Comparison of ENCODE assay signal across 27 cellular contexts in the genomic region with DNA sequence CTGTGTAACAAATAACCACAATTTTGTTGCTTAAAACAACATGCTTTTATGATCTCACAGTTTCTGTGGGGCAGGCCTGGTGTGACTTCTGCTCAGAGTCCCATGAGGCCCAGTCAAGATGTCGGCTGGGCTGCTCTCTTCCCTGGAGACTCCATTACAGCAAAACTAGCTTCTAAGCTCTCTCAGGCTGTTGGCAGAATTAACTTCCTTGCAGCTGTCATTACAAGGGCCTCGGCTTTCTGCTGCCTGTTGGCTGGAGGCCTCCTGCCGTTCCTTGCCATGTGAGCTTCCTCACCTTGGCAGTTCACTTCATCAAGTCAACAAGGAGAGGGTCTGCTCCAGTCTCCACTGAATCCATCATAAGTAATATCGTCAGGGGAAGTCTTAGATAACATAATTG.
"Had no signal": no experiment of that assay in that cellular context is flagged by ENCODE, and none has a peak within 500 bp of the region (broad histone marks: within the 10 kb centered on the region; RNA-seq: fewer than 3 reads in every experiment).

No MANE protein-coding gene starts in this region.

- H3K36me3 ChIP-seq: heart right ventricle, lower lobe of right lung, thyroid gland, upper lobe of right lung had no signal

- H3K9me3 ChIP-seq: thyroid gland had no signal

- H3K4me3 ChIP-seq: heart right ventricle, lower lobe of right lung, thyroid gland, upper lobe of right lung had no signal

- FAIRE-seq: endothelial cell of umbilical vein, small intestine had no signal

- H3K27me3 Mint-ChIP-seq: activated CD4-positive, alpha-beta T cell treated with anti-CD3 and anti-CD28 coated beads, Interleukin-2, amount 10 ng/mL, durations not matched to agents 7 days and 5 days; activated CD8-positive, alpha-beta T cell treated with anti-CD3 and anti-CD28 coated beads for 36 hours; activated naive CD4-positive, alpha-beta T cell treated with anti-CD3 and anti-CD28 coated beads, Interleukin-2, amount 50 U/mL, for 24 hours; activated naive CD8-positive, alpha-beta T cell treated with anti-CD3 and anti-CD28 coated beads, Interleukin-2, amount 50 U/mL, for 24 hours; natural killer cell treated with Interleukin-12 subunit alpha and Interleukin-12 subunit beta and Interleukin-15 and Interleukin-18, amount 100 ng/mL, for 72 hours; stimulated activated memory B cell treated with anti-CD40 and anti-IgM and Interleukin-4, amounts not matched to agents 10 μg/mL and 1 μg/mL and 100 μg/mL, for 72 hours; stimulated activated naive CD8-positive, alpha-beta T cell treated with anti-CD3 and anti-CD28 coated beads, Interleukin-15, amount 100 ng/mL, for 72 hours; T-helper 17 cell had no signal

- H3K36me3 Mint-ChIP-seq: natural killer cell treated with Interleukin-12 subunit alpha and Interleukin-12 subunit beta and Interleukin-15 and Interleukin-18, amount 100 ng/mL, for 72 hours; stimulated activated memory B cell treated with anti-CD40 and anti-IgM and Interleukin-4, amounts not matched to agents 10 μg/mL and 1 μg/mL and 100 μg/mL, for 72 hours had no signal

- DNase-seq: activated CD4-positive, alpha-beta T cell treated with anti-CD3 and anti-CD28 coated beads, Interleukin-2, amount 10 ng/mL, durations not matched to agents 7 days and 5 days; activated CD4-positive, CD25-positive, alpha-beta regulatory T cell treated with anti-CD3 and anti-CD28 coated beads, Interleukin-2, amount 50 U/mL, for 72 hours; activated CD8-positive, alpha-beta T cell treated with anti-CD3 and anti-CD28 coated beads for 36 hours; activated naive CD8-positive, alpha-beta T cell treated with anti-CD3 and anti-CD28 coated beads, Interleukin-2, amount 50 U/mL, for 24 hours; activated T-cell treated with anti-CD3 and anti-CD28 coated beads, Interleukin-2, amount 50 U/mL, for 48 hours; amygdala; caudate nucleus; foreskin fibroblast; kidney glomerular epithelial cell; lower lobe of right lung; mesenchymal stem cell; posterior cingulate gyrus; small intestine; stimulated activated CD4-positive, alpha-beta T cell treated with anti-CD3 and anti-CD28 coated beads, Interleukin-1b, Interleukin-23, amount 100 ng/mL, for 48 hours; stimulated activated CD4-positive, alpha-beta T cell treated with anti-CD3 and anti-CD28 coated beads, Interleukin-4, amount 100 ng/mL, for 4 hours; stimulated activated CD8-positive, alpha-beta memory T cell treated with anti-CD3 and anti-CD28 coated beads, Interleukin-4, amount 100 ng/mL, for 48 hours; stimulated activated naive CD8-positive, alpha-beta T cell treated with anti-CD3 and anti-CD28 coated beads, Interleukin-15, amount 100 ng/mL, for 72 hours; T-helper 17 cell; T1000; thyroid gland; upper lobe of right lung had no signal

- H3K4me1 ChIP-seq: lower lobe of right lung, thyroid gland, upper lobe of right lung had no signal

- H3K4me3 Mint-ChIP-seq: activated CD4-positive, alpha-beta T cell treated with anti-CD3 and anti-CD28 coated beads, Interleukin-2, amount 10 ng/mL, durations not matched to agents 7 days and 5 days; activated CD8-positive, alpha-beta T cell treated with anti-CD3 and anti-CD28 coated beads for 36 hours; activated naive CD4-positive, alpha-beta T cell treated with anti-CD3 and anti-CD28 coated beads, Interleukin-2, amount 50 U/mL, for 24 hours; activated naive CD8-positive, alpha-beta T cell treated with anti-CD3 and anti-CD28 coated beads, Interleukin-2, amount 50 U/mL, for 24 hours; natural killer cell treated with Interleukin-12 subunit alpha and Interleukin-12 subunit beta and Interleukin-15 and Interleukin-18, amount 100 ng/mL, for 72 hours; stimulated activated memory B cell treated with anti-CD40 and anti-IgM and Interleukin-4, amounts not matched to agents 10 μg/mL and 1 μg/mL and 100 μg/mL, for 72 hours; stimulated activated naive CD8-positive, alpha-beta T cell treated with anti-CD3 and anti-CD28 coated beads, Interleukin-15, amount 100 ng/mL, for 72 hours; T-helper 17 cell had no signal

- H3K27ac ChIP-seq: heart right ventricle, lower lobe of right lung, thyroid gland, upper lobe of right lung had no signal

- H3K27me3 ChIP-seq: heart right ventricle, thyroid gland, upper lobe of right lung had no signal

- H3K4me1 Mint-ChIP-seq: activated CD4-positive, alpha-beta T cell treated with anti-CD3 and anti-CD28 coated beads, Interleukin-2, amount 10 ng/mL, durations not matched to agents 7 days and 5 days; activated naive CD4-positive, alpha-beta T cell treated with anti-CD3 and anti-CD28 coated beads, Interleukin-2, amount 50 U/mL, for 24 hours; activated naive CD8-positive, alpha-beta T cell treated with anti-CD3 and anti-CD28 coated beads, Interleukin-2, amount 50 U/mL, for 24 hours; stimulated activated memory B cell treated with anti-CD40 and anti-IgM and Interleukin-4, amounts not matched to agents 10 μg/mL and 1 μg/mL and 100 μg/mL, for 72 hours; stimulated activated naive CD8-positive, alpha-beta T cell treated with anti-CD3 and anti-CD28 coated beads, Interleukin-15, amount 100 ng/mL, for 72 hours; T-helper 17 cell had no signal

- H3K27ac Mint-ChIP-seq: activated CD4-positive, alpha-beta T cell treated with anti-CD3 and anti-CD28 coated beads, Interleukin-2, amount 10 ng/mL, durations not matched to agents 7 days and 5 days; activated CD8-positive, alpha-beta T cell treated with anti-CD3 and anti-CD28 coated beads for 36 hours; activated naive CD4-positive, alpha-beta T cell treated with anti-CD3 and anti-CD28 coated beads, Interleukin-2, amount 50 U/mL, for 24 hours; activated naive CD8-positive, alpha-beta T cell treated with anti-CD3 and anti-CD28 coated beads, Interleukin-2, amount 50 U/mL, for 24 hours; activated T-helper 2 cell treated with anti-CD3 and anti-CD28 coated beads, Interferon-gamma antibody, Interleukin-2, Interleukin-4, amounts not matched to agents 10 μg/mL and 5 μg/mL and 100 μg/mL, durations not matched to agents 14 hours and 24 hours and 36 hours; natural killer cell treated with Interleukin-12 subunit alpha and Interleukin-12 subunit beta and Interleukin-15 and Interleukin-18, amount 100 ng/mL, for 72 hours; stimulated activated memory B cell treated with anti-CD40 and anti-IgM and Interleukin-4, amounts not matched to agents 10 μg/mL and 1 μg/mL and 100 μg/mL, for 72 hours; stimulated activated naive CD8-positive, alpha-beta T cell treated with anti-CD3 and anti-CD28 coated beads, Interleukin-15, amount 100 ng/mL, for 72 hours; T-helper 17 cell had no signal
